ENCODE assay signal across 17 cellular contexts in the genomic region with DNA sequence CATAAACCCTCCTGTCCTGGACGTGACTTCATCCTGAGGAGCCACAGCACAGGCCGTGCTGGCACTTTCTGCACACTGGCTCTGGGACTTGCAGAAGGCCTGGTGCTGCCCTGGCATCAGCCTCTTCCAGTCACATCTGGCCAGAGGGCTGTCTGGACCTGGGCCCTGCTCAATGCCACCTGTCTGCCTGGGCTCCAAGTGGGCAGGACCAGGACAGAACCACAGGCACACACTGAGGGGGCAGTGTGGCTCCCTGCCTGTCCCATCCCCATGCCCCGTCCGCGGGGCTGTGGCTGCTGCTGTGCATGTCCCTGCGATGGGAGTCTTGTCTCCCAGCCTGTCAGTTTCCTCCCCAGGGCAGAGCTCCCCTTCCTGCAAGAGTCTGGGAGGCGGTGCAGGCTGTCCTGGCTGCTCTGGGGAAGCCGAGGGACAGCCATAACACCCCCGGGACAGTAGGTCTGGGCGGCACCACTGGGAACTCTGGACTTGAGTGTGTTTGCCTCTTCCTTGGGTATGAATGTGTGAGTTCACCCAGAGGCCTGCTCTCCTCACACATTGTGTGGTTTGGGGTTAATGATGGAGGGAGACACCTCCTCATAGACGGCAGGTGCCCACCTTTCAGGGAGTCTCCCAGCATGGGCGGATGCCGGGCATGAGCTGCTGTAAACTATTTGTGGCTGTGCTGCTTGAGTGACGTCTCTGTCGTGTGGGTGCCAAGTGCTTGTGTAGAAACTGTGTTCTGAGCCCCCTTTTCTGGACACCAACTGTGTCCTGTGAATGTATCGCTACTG. TPM values are rescaled to one million over a fixed set of nuclear protein-coding genes. Genes with fewer than 3 reads are reported as not detected.
DNase-seq lines count a peak whose midpoint lies in the region; ATAC-seq and TF ChIP-seq lines count a peak whose summit lies in the region.
"Had no signal": no experiment of that assay in that cellular context is flagged by ENCODE, and none has a peak within 500 bp of the region (broad histone marks: within the 10 kb centered on the region; RNA-seq: fewer than 3 reads in every experiment).

No MANE protein-coding gene starts in this region.

- DNase-seq in Panc1 (ENCODE audit: low read depth, low spot score) = no peak
- DNase-seq in endodermal cell = no peak
- DNase-seq in nephron progenitor cell = no peak
- no peak for DNase-seq in transverse colon
- no peak for DNase-seq in GF-D8 (lab: John Stamatoyannopoulos, UW)
- DNase-seq: activated CD4-positive, alpha-beta memory T cell treated with anti-CD3 and anti-CD28 coated beads for 36 hours; activated T-cell treated with anti-CD3 and anti-CD28 coated beads, Interleukin-2, amount 50 U/mL, for 24 hours; DMS53; effector memory CD8-positive, alpha-beta T cell; HFFc6; naive thymus-derived CD8-positive, alpha-beta T cell; NCI-H187 treated with DMSO at 0.1 percent for 48 hours; NCI-H510A treated with DMSO at 0.1 percent for 48 hours; retina had no signal

- intact Hi-C loops in Panc1 (cut with micrococcal nuclease; ENCODE audit: unreplicated experiment) = no loop called here
- intact Hi-C loops in transverse colon (cut with DNase I; ENCODE audit: low total_unique reads) = no loop called here

- H3K36me3 ChIP-seq in Panc1 (ENCODE audit: control insufficient read depth, insufficient read depth, low read length) (no peaks in the 10 kb centered on the region), endodermal cell (ENCODE audit: control insufficient read depth, insufficient read depth, low read length) (peaks cover 7% of the 10 kb centered on the region), transverse colon (no peaks in the 10 kb centered on the region)

- H3K4me1 ChIP-seq in Panc1 (ENCODE audit: control insufficient read depth, insufficient read depth, low read length) (peaks cover 80% of the 10 kb centered on the region), endodermal cell (ENCODE audit: control insufficient read depth, insufficient read depth, low read length) (peaks cover 14% of the 10 kb centered on the region), transverse colon (peaks cover 15 to 33% (median 21%) of the 10 kb centered on the region in 4 donors)

- no peak overlapping the region for H3K9ac ChIP-seq in endodermal cell (ENCODE audit: extremely low read depth, low read length, poor library complexity, severe bottlenecking)

- peak overlapping the region; percentile 26 for H3K27ac Mint-ChIP-seq in endodermal cell
- peak overlapping the region; percentile 79 for H3K27ac Mint-ChIP-seq in nephron progenitor cell
- H3K27ac Mint-ChIP-seq: activated CD4-positive, alpha-beta memory T cell treated with anti-CD3 and anti-CD28 coated beads for 36 hours; activated naive CD8-positive, alpha-beta T cell; activated T-cell treated with anti-CD3 and anti-CD28 coated beads, Interleukin-2, amount 50 U/mL, for 24 hours; effector memory CD8-positive, alpha-beta T cell; HFFc6; naive thymus-derived CD8-positive, alpha-beta T cell had no signal

- peaks cover 25% of the 10 kb centered on the region for H3K4me1 Mint-ChIP-seq in endodermal cell
- H3K4me1 Mint-ChIP-seq in nephron progenitor cell = peaks cover 30% of the 10 kb centered on the region

- 94% methylated on average over 11 to 16 of the region's 16 CpGs for WGBS in endodermal cell (ENCODE audit: insufficient coverage in 1 of 2, insufficient read length in 1 of 2), 2 experiments
- 88% methylated on average over 16 of the region's 16 CpGs; no CpG with 5 or more reads in 1 of the 2 donors for WGBS in transverse colon (ENCODE audit: low coverage in 1 of 2), 2 donors

- ATAC-seq in Panc1 = no peak
- ATAC-seq in HG03196 (IDR thresholded peaks at IDR 0.05; ENCODE audit: unreplicated experiment) = no peak
- ATAC-seq in GM18519 (IDR thresholded peaks at IDR 0.05; ENCODE audit: low FRiP score, unreplicated experiment) = no peak
- ATAC-seq: effector memory CD8-positive, alpha-beta T cell; naive thymus-derived CD8-positive, alpha-beta T cell had no signal

- H3K27me3 Mint-ChIP-seq in endodermal cell (ENCODE audit: insufficient read depth) (no peaks in the 10 kb centered on the region), nephron progenitor cell (ENCODE audit: low read depth, poor library complexity) (peaks cover 4% of the 10 kb centered on the region)
- H3K27me3 Mint-ChIP-seq: activated CD4-positive, alpha-beta memory T cell treated with anti-CD3 and anti-CD28 coated beads for 36 hours; activated naive CD8-positive, alpha-beta T cell; activated T-cell treated with anti-CD3 and anti-CD28 coated beads, Interleukin-2, amount 50 U/mL, for 24 hours; effector memory CD8-positive, alpha-beta T cell; naive thymus-derived CD8-positive, alpha-beta T cell had no signal

- in situ Hi-C loops in Panc1 (cut with HindIII; ENCODE audit: low pct_unique_long_range_greater_than_20kb, low sequenced_read_pairs) (no loop called here), transverse colon (cut with MboI; ENCODE audit: low pct_ligation_motif_present in 1 of 4, low pct_unique_long_range_greater_than_20kb in 1 of 4, low sequenced_read_pairs in 3 of 4) (no loop called here)

- H3K27ac ChIP-seq in Panc1 (ENCODE audit: low read length) (peak overlapping the region; percentile 92), endodermal cell (ENCODE audit: low read depth, low read length) (no peak overlapping the region), transverse colon (peak overlapping the region in 3 of 4 donors; percentile 46 to 85 (median 84))

- TF ChIP-seq EP300 in transverse colon (IDR thresholded peaks at IDR 0.05; ENCODE audit: low read depth) = no peak

- no peak for TF ChIP-seq POLR2A in transverse colon (IDR thresholded peaks at IDR 0.05)

- H3K9me3 Mint-ChIP-seq in endodermal cell (no peaks in the 10 kb centered on the region), nephron progenitor cell (no peaks in the 10 kb centered on the region)
- H3K9me3 Mint-ChIP-seq: activated CD4-positive, alpha-beta memory T cell treated with anti-CD3 and anti-CD28 coated beads for 36 hours; activated T-cell treated with anti-CD3 and anti-CD28 coated beads, Interleukin-2, amount 50 U/mL, for 24 hours; effector memory CD8-positive, alpha-beta T cell; HFFc6; naive thymus-derived CD8-positive, alpha-beta T cell had no signal

- H3K4me3 Mint-ChIP-seq in endodermal cell (no peak overlapping the region), nephron progenitor cell (no peak overlapping the region)
- H3K4me3 Mint-ChIP-seq: activated CD4-positive, alpha-beta memory T cell treated with anti-CD3 and anti-CD28 coated beads for 36 hours; activated naive CD8-positive, alpha-beta T cell; activated T-cell treated with anti-CD3 and anti-CD28 coated beads, Interleukin-2, amount 50 U/mL, for 24 hours; effector memory CD8-positive, alpha-beta T cell; HFFc6; naive thymus-derived CD8-positive, alpha-beta T cell had no signal

- H3K9me3 ChIP-seq in Panc1 (ENCODE audit: control insufficient read depth, insufficient read depth, low read depth, low read length) (no peaks in the 10 kb centered on the region), endodermal cell (ENCODE audit: control insufficient read depth, low read length) (no peaks in the 10 kb centered on the region), transverse colon (no peaks in the 10 kb centered on the region)

- BruUV-seq in Panc1 (replicated peaks; lab: Mats Ljungman, UMichigan) = TSS peak; percentile 62

- H3K36me3 Mint-ChIP-seq in endodermal cell (ENCODE audit: low read depth) (peaks cover 11% of the 10 kb centered on the region), nephron progenitor cell (ENCODE audit: low read depth) (no peaks in the 10 kb centered on the region)
- H3K36me3 Mint-ChIP-seq: activated naive CD8-positive, alpha-beta T cell had no signal

- H3K27me3 ChIP-seq in Panc1 (ENCODE audit: control insufficient read depth, insufficient read depth, low read length) (no peaks in the 10 kb centered on the region), endodermal cell (ENCODE audit: control insufficient read depth, insufficient read depth, low read length, poor library complexity, severe bottlenecking) (no peaks in the 10 kb centered on the region), transverse colon (no peaks in the 10 kb centered on the region)

- POLR2A ChIA-PET in Panc1 (lab: Charles Lee) = no interaction called here

- no peak for TF ChIP-seq CTCF in Panc1 (IDR thresholded peaks at IDR 0.05)
- TF ChIP-seq CTCF in endodermal cell (conservative IDR thresholded peaks at IDR 0.05) = no peak
- no peak for TF ChIP-seq CTCF in nephron progenitor cell (IDR thresholded peaks at IDR 0.05)
- TF ChIP-seq CTCF in transverse colon (IDR thresholded peaks at IDR 0.05) = no peak

- H3K4me3 ChIP-seq in Panc1 (ENCODE audit: low read depth in 2 of 2, low read length in 2 of 2) (no peak overlapping the region), endodermal cell (ENCODE audit: low read length) (no peak overlapping the region), transverse colon (no peak overlapping the region)

- CTCF ChIA-PET in Panc1 (lab: Charles Lee) = no interaction called here

RNA-seq across cellular contexts. Expression of a gene that starts 22.0 kb away (rescaled TPM):
- total RNA-seq in Panc1 (2021; ENCODE audit: unreplicated experiment) = 220 TPM
- polyA plus RNA-seq in Panc1 (2012; ENCODE audit: insufficient read length) = 308 TPM
- 10 to 100 TPM; 59.3 to 66.8 TPM for total RNA-seq in endodermal cell
- 48.4 TPM for polyA plus RNA-seq in endodermal cell (2013, experiment 1 of 2)
- 48.7 TPM for polyA plus RNA-seq in endodermal cell (2013, experiment 2 of 2)
- total RNA-seq in transverse colon = 100 to 1,000 TPM; 195 to 554 (median 359) TPM

RNA-seq across cellular contexts. Expression of a gene that starts 30.3 kb away (rescaled TPM):
- total RNA-seq in Panc1 (2021; ENCODE audit: unreplicated experiment) (108 TPM), endodermal cell (10 to 100 TPM; 77.1 to 93.6 TPM), transverse colon (100 to 1,000 TPM; 163 to 261 (median 224) TPM)
- polyA plus RNA-seq in Panc1 (2012; ENCODE audit: insufficient read length) = 99.8 TPM
- polyA plus RNA-seq in endodermal cell (2013, experiment 1 of 2) = 49.8 TPM
- 44.7 TPM for polyA plus RNA-seq in endodermal cell (2013, experiment 2 of 2)
